Comparison of ENCODE assay signal across 27 cellular contexts in genomic region chr15:40943764-40944365, GRCh38. TPM values are rescaled to one million over a fixed set of nuclear protein-coding genes. Genes with fewer than 3 reads are reported as not detected.
DNase-seq lines count a peak whose midpoint lies in the region; ATAC-seq and TF ChIP-seq lines count a peak whose summit lies in the region.
"Had no signal": no experiment of that assay in that cellular context is flagged by ENCODE, and none has a peak within 500 bp of the region (broad histone marks: within the 10 kb centered on the region; RNA-seq: fewer than 3 reads in every experiment).

No MANE protein-coding gene starts in this region.

- H3K27ac ChIP-seq in BLaER1 = no peak overlapping the region
- no peak overlapping the region for H3K27ac ChIP-seq in CD4-positive, alpha-beta memory T cell (ENCODE audit: low read depth, low read length)
- H3K27ac ChIP-seq in naive thymus-derived CD4-positive, alpha-beta T cell (ENCODE audit: low read depth, low read length) = no peak overlapping the region
- no peak overlapping the region for H3K27ac ChIP-seq in SK-N-SH (ENCODE audit: low read depth in 2 of 2, low read length in 1 of 2)
- H3K27ac ChIP-seq: body of pancreas, tibial artery had no signal

- peak overlapping the region in 5 of 8 donors; percentile 10 to 87 (median 25) for H3K4me3 Mint-ChIP-seq in CD4-positive, alpha-beta memory T cell
- peak overlapping the region; percentile 73 for H3K4me3 Mint-ChIP-seq in activated CD8-positive, alpha-beta T cell treated with anti-CD3 and anti-CD28 coated beads, Interleukin-2, amount 10 ng/mL, durations not matched to agents 7 days and 5 days
- peak overlapping the region in 9 of 10 donors; percentile 13 to 95 (median 79) for H3K4me3 Mint-ChIP-seq in naive thymus-derived CD4-positive, alpha-beta T cell
- no peak overlapping the region for H3K4me3 Mint-ChIP-seq in HFFc6
- H3K4me3 Mint-ChIP-seq: activated B cell treated with CpG ODN at 0.5 μM for 24 hours had no signal

- H3K27me3 ChIP-seq in BLaER1 (no peaks in the 10 kb centered on the region), SK-N-SH (ENCODE audit: insufficient read depth) (no peaks in the 10 kb centered on the region)
- no peaks in the 10 kb centered on the region for H3K27me3 ChIP-seq in CD4-positive, alpha-beta memory T cell (ENCODE audit: insufficient read depth, low read length)
- H3K27me3 ChIP-seq in naive thymus-derived CD4-positive, alpha-beta T cell (ENCODE audit: control insufficient read depth in 2 of 2, insufficient read depth in 2 of 2, low read length in 2 of 2) = no peaks in the 10 kb centered on the region
- H3K27me3 ChIP-seq: body of pancreas, tibial artery had no signal

- H3K9me2 ChIP-seq in SK-N-SH = no peaks in the 10 kb centered on the region

- H3K4me3 ChIP-seq in BLaER1 (no peak overlapping the region), SK-N-SH (ENCODE audit: low read depth in 2 of 2, low read length in 1 of 2) (no peak overlapping the region)
- no peak overlapping the region for H3K4me3 ChIP-seq in CD4-positive, alpha-beta memory T cell (ENCODE audit: low read length in 2 of 2)
- H3K4me3 ChIP-seq in naive thymus-derived CD4-positive, alpha-beta T cell (ENCODE audit: low read length) = no peak overlapping the region
- H3K4me3 ChIP-seq: body of pancreas, left ventricle myocardium inferior, smooth muscle cell, tibial artery had no signal

- H3F3A ChIP-seq in SK-N-SH (replicated peaks; ENCODE audit: insufficient read depth) = peaks cover 16% of the 10 kb centered on the region

- H3K9me3 Mint-ChIP-seq in CD4-positive, alpha-beta memory T cell = no peaks in the 10 kb centered on the region
- no peaks in the 10 kb centered on the region for H3K9me3 Mint-ChIP-seq in activated CD8-positive, alpha-beta T cell treated with anti-CD3 and anti-CD28 coated beads, Interleukin-2, amount 10 ng/mL, durations not matched to agents 7 days and 5 days (ENCODE audit: insufficient read depth)
- H3K9me3 Mint-ChIP-seq in naive thymus-derived CD4-positive, alpha-beta T cell = peaks cover 0 to 2% (median 0%) of the 10 kb centered on the region in 11 donors
- no peaks in the 10 kb centered on the region for H3K9me3 Mint-ChIP-seq in HFFc6
- H3K9me3 Mint-ChIP-seq: activated B cell treated with CpG ODN at 0.5 μM for 24 hours; activated T-cell treated with anti-CD3 and anti-CD28 coated beads, Interleukin-2, amount 50 U/mL, for 24 hours; stimulated activated naive CD8-positive, alpha-beta T cell treated with anti-CD3 and anti-CD28 coated beads, Interleukin-15, Interleukin-2, amounts not matched to agents 100 ng/mL and 50 ng/mL, for 24 hours had no signal

- POLR2A ChIA-PET in CD4-positive, alpha-beta memory T cell (lab: Charles Lee; ENCODE audit: partially characterized antibody) = interaction anchor here (4.5 to 4.7 kb wide), 2 partner anchors 9 to 37 kb away, joined by 37 to 44 read pairs; partner anchors contain the start of gene CHAC1
- POLR2A ChIA-PET in activated CD8-positive, alpha-beta T cell treated with anti-CD3 and anti-CD28 coated beads, Interleukin-2, amount 10 ng/mL, durations not matched to agents 7 days and 5 days (lab: Charles Lee) = no interaction called here
- POLR2A ChIA-PET in naive thymus-derived CD4-positive, alpha-beta T cell (lab: Charles Lee) = interaction anchor here (3.0 to 4.5 kb wide), 2 partner anchors 9 to 20 kb away, joined by 23 to 34 read pairs; partner anchors contain the start of gene CHAC1
- POLR2A ChIA-PET in SK-N-SH (lab: Yijun Ruan, JAX) = interaction anchor here (1.1 kb wide), 1 partner anchor 9 kb away, joined by 3 read pairs; the partner anchor contains the start of gene CHAC1

- TF ChIP-seq CTCF in HFFc6 (IDR thresholded peaks at IDR 0.05) (no peak), SK-N-SH (IDR thresholded peaks at IDR 0.05) (no peak)

- H3K9me3 ChIP-seq in BLaER1 = no peaks in the 10 kb centered on the region
- no peaks in the 10 kb centered on the region for H3K9me3 ChIP-seq in CD4-positive, alpha-beta memory T cell (ENCODE audit: control insufficient read depth in 1 of 2, low read length in 2 of 2)
- no peaks in the 10 kb centered on the region for H3K9me3 ChIP-seq in naive thymus-derived CD4-positive, alpha-beta T cell (ENCODE audit: control insufficient read depth in 2 of 3, low read length in 3 of 3)
- H3K9me3 ChIP-seq in SK-N-SH = no peaks in the 10 kb centered on the region
- H3K9me3 ChIP-seq: body of pancreas, left ventricle myocardium inferior, tibial artery had no signal

- no peak overlapping the region for H3K9ac ChIP-seq in BLaER1
- no peak overlapping the region for H3K9ac ChIP-seq in SK-N-SH

- TF ChIP-seq EP300 in SK-N-SH (IDR thresholded peaks at IDR 0.05; ENCODE audit: borderline replicate concordance in 1 of 2, low read depth in 1 of 2, low read length in 1 of 2) = no peak

- H3K36me3 ChIP-seq in BLaER1 (no peaks in the 10 kb centered on the region), SK-N-SH (replicated peaks in 1 of 2; ENCODE audit: control insufficient read depth in 1 of 2, insufficient read depth in 2 of 2, low read length in 1 of 2) (no peaks in the 10 kb centered on the region)
- H3K36me3 ChIP-seq in CD4-positive, alpha-beta memory T cell (ENCODE audit: insufficient read depth, low read length) = no peaks in the 10 kb centered on the region
- H3K36me3 ChIP-seq in naive thymus-derived CD4-positive, alpha-beta T cell (ENCODE audit: control insufficient read depth in 2 of 3, insufficient read depth in 3 of 3, low read length in 3 of 3) = no peaks in the 10 kb centered on the region
- H3K36me3 ChIP-seq: left ventricle myocardium inferior, tibial artery had no signal

- H4K20me1 ChIP-seq in BLaER1 (no peaks in the 10 kb centered on the region), SK-N-SH (ENCODE audit: insufficient read depth) (no peaks in the 10 kb centered on the region)

- no peak for ATAC-seq in activated CD8-positive, alpha-beta T cell treated with anti-CD3 and anti-CD28 coated beads, Interleukin-2, amount 10 ng/mL, durations not matched to agents 7 days and 5 days
- no peak for ATAC-seq in naive thymus-derived CD4-positive, alpha-beta T cell
- ATAC-seq in HG02588 (IDR thresholded peaks at IDR 0.05; ENCODE audit: unreplicated experiment) = no peak
- ATAC-seq: body of pancreas, esophagus mucosa had no signal

- no peaks in the 10 kb centered on the region for H3K27me3 Mint-ChIP-seq in CD4-positive, alpha-beta memory T cell
- peaks cover 3% of the 10 kb centered on the region for H3K27me3 Mint-ChIP-seq in activated CD8-positive, alpha-beta T cell treated with anti-CD3 and anti-CD28 coated beads, Interleukin-2, amount 10 ng/mL, durations not matched to agents 7 days and 5 days (ENCODE audit: low read depth)
- no peaks in the 10 kb centered on the region for H3K27me3 Mint-ChIP-seq in naive thymus-derived CD4-positive, alpha-beta T cell
- H3K27me3 Mint-ChIP-seq in HFFc6 (ENCODE audit: insufficient read depth) = peaks cover 1% of the 10 kb centered on the region; the same call in 1 of the 2 replicates
- H3K27me3 Mint-ChIP-seq: activated T-cell treated with anti-CD3 and anti-CD28 coated beads, Interleukin-2, amount 50 U/mL, for 24 hours; stimulated activated naive CD8-positive, alpha-beta T cell treated with anti-CD3 and anti-CD28 coated beads, Interleukin-15, Interleukin-2, amounts not matched to agents 100 ng/mL and 50 ng/mL, for 24 hours had no signal

- H3K79me2 ChIP-seq in SK-N-SH (ENCODE audit: insufficient read depth) = no peaks in the 10 kb centered on the region

- intact Hi-C loops in CD4-positive, alpha-beta memory T cell (cut with micrococcal nuclease) = loop anchor here (5.0 kb wide), 1 partner anchor 173 kb away; the partner anchor contains the start of gene INO80
- intact Hi-C loops in naive thymus-derived CD4-positive, alpha-beta T cell (cut with micrococcal nuclease) = loop anchor here in 1 of 2 donors (2.0 kb wide), 1 partner anchor 79 kb away; no protein-coding TSS in a partner anchor

- TF ChIP-seq RAD21 in SK-N-SH (IDR thresholded peaks at IDR 0.05; ENCODE audit: low read length) = no peak

- peaks cover 13 to 40% (median 31%) of the 10 kb centered on the region in 4 donors for H3K4me1 Mint-ChIP-seq in CD4-positive, alpha-beta memory T cell
- peaks cover 43% of the 10 kb centered on the region for H3K4me1 Mint-ChIP-seq in activated CD8-positive, alpha-beta T cell treated with anti-CD3 and anti-CD28 coated beads, Interleukin-2, amount 10 ng/mL, durations not matched to agents 7 days and 5 days (ENCODE audit: low read depth)
- H3K4me1 Mint-ChIP-seq in naive thymus-derived CD4-positive, alpha-beta T cell = peaks cover 17 to 47% (median 43%) of the 10 kb centered on the region in 7 donors
- H3K4me1 Mint-ChIP-seq in HFFc6 (ENCODE audit: low read depth) = peaks cover 25% of the 10 kb centered on the region

- no peak overlapping the region for H2AFZ ChIP-seq in SK-N-SH (ENCODE audit: low read depth)

- DNase-seq in CD4-positive, alpha-beta memory T cell = no peak
- no peak for DNase-seq in activated CD8-positive, alpha-beta T cell treated with anti-CD3 and anti-CD28 coated beads, Interleukin-2, amount 10 ng/mL, durations not matched to agents 7 days and 5 days
- DNase-seq in naive thymus-derived CD4-positive, alpha-beta T cell = no peak
- DNase-seq in hepatic stellate cell (ENCODE audit: low spot score) = no peak
- DNase-seq in HFFc6 = no peak
- DNase-seq in SK-N-SH = no peak
- DNase-seq: activated B cell treated with CpG ODN at 0.5 μM for 24 hours; activated CD8-positive, alpha-beta memory T cell treated with anti-CD3 and anti-CD28 coated beads for 24 hours; activated T-cell treated with anti-CD3 and anti-CD28 coated beads, Interleukin-2, amount 50 U/mL, for 24 hours; body of pancreas; foreskin melanocyte; hippocampal formation; left ventricle myocardium inferior; NCI-H1105 treated with DMSO at 0.1 percent for 48 hours; NCI-H446 treated with DMSO at 0.1 percent for 48 hours; NK-92 treated with Interleukin-12 subunit alpha and Interleukin-12 subunit beta, amount 100 ng/mL, for 24 hours; occipital lobe; SIG-M5; stimulated activated CD4-positive, alpha-beta T cell treated with anti-CD3 and anti-CD28 coated beads, Interleukin-4, amount 100 ng/mL, for 1 hour; T-helper 9 cell; tibial artery had no signal

- H3K36me3 Mint-ChIP-seq in CD4-positive, alpha-beta memory T cell = no peaks in the 10 kb centered on the region
- H3K36me3 Mint-ChIP-seq in activated CD8-positive, alpha-beta T cell treated with anti-CD3 and anti-CD28 coated beads, Interleukin-2, amount 10 ng/mL, durations not matched to agents 7 days and 5 days (ENCODE audit: low read depth) = no peaks in the 10 kb centered on the region
- H3K36me3 Mint-ChIP-seq in naive thymus-derived CD4-positive, alpha-beta T cell = no peaks in the 10 kb centered on the region
- H3K36me3 Mint-ChIP-seq in HFFc6 (ENCODE audit: low read depth) = no peaks in the 10 kb centered on the region

- H3K4me2 ChIP-seq in BLaER1 = peak overlapping the region; percentile 98
- no peak overlapping the region for H3K4me2 ChIP-seq in SK-N-SH
- H3K4me2 ChIP-seq: smooth muscle cell had no signal

- CTCF ChIA-PET in CD4-positive, alpha-beta memory T cell (lab: Charles Lee; ENCODE audit: partially characterized antibody) = interaction anchor here (0.7 to 6.4 kb wide), 2 partner anchors 13 to 92 kb away, joined by 3 to 54 read pairs; partner anchors contain the start of gene DLL4
- CTCF ChIA-PET in activated CD8-positive, alpha-beta T cell treated with anti-CD3 and anti-CD28 coated beads, Interleukin-2, amount 10 ng/mL, durations not matched to agents 7 days and 5 days (lab: Charles Lee) = interaction anchor here (1.4 to 5.2 kb wide), 4 partner anchors 10 to 52 kb away, joined by 3 to 97 read pairs (median 36); partner anchors contain the start of genes CHAC1, DLL4 and VPS18
- CTCF ChIA-PET in naive thymus-derived CD4-positive, alpha-beta T cell (lab: Charles Lee) = no interaction called here
- CTCF ChIA-PET in SK-N-SH (lab: Yijun Ruan, JAX) = interaction anchor here (5.8 to 33.6 kb wide), 2 partner anchors 15 to 42 kb away, joined by 109 to 675 read pairs; partner anchors contain the start of genes DLL4 and VPS18

- H3K4me1 ChIP-seq in BLaER1 = peaks cover 54% of the 10 kb centered on the region
- peaks cover 27% of the 10 kb centered on the region for H3K4me1 ChIP-seq in CD4-positive, alpha-beta memory T cell (ENCODE audit: insufficient read depth, low read length)
- H3K4me1 ChIP-seq in naive thymus-derived CD4-positive, alpha-beta T cell (ENCODE audit: control insufficient read depth in 2 of 2, insufficient read depth in 2 of 2, low read length in 2 of 2) = peaks cover 12 to 27% of the 10 kb centered on the region in 2 donors
- H3K4me1 ChIP-seq in SK-N-SH (ENCODE audit: control insufficient read depth in 1 of 2, insufficient read depth in 2 of 2, low read depth in 1 of 2, low read length in 1 of 2) = peaks cover 7 to 24% of the 10 kb centered on the region in 2 experiments; a peak in 2 of 4 replicates

- 97% methylated on average over 3 of the region's 9 CpGs for WGBS in SK-N-SH (ENCODE audit: low lambda C conversion rate)

- H3K27ac Mint-ChIP-seq in CD4-positive, alpha-beta memory T cell = no peak overlapping the region
- no peak overlapping the region for H3K27ac Mint-ChIP-seq in activated CD8-positive, alpha-beta T cell treated with anti-CD3 and anti-CD28 coated beads, Interleukin-2, amount 10 ng/mL, durations not matched to agents 7 days and 5 days
- peak overlapping the region in 5 of 9 donors; percentile 57 to 89 (median 78) for H3K27ac Mint-ChIP-seq in naive thymus-derived CD4-positive, alpha-beta T cell
- no peak overlapping the region for H3K27ac Mint-ChIP-seq in HFFc6
- H3K27ac Mint-ChIP-seq: activated B cell treated with CpG ODN at 0.5 μM for 24 hours; activated T-cell treated with anti-CD3 and anti-CD28 coated beads, Interleukin-2, amount 50 U/mL, for 24 hours; stimulated activated naive CD8-positive, alpha-beta T cell treated with anti-CD3 and anti-CD28 coated beads, Interleukin-15, Interleukin-2, amounts not matched to agents 100 ng/mL and 50 ng/mL, for 24 hours had no signal

RNA-seq across cellular contexts. Expression of gene CHAC1, which starts 9.4 kb away (rescaled TPM):
- total RNA-seq in CD4-positive, alpha-beta memory T cell = 1 to 10 TPM; 1.2 TPM
- polyA plus RNA-seq in CD4-positive, alpha-beta memory T cell = under 1 TPM; 0.24 to 0.43 TPM
- total RNA-seq in activated CD8-positive, alpha-beta T cell treated with anti-CD3 and anti-CD28 coated beads, Interleukin-2, amount 10 ng/mL, durations not matched to agents 7 days and 5 days = 1 to 10 TPM; 8.3 to 8.9 TPM
- 1 to 10 TPM in 3 of 5 experiments, under 1 TPM in 2; 0.24 to 5.7 (median 1.1) TPM for total RNA-seq in naive thymus-derived CD4-positive, alpha-beta T cell
- polyA plus RNA-seq in naive thymus-derived CD4-positive, alpha-beta T cell = under 1 TPM in 1 of 2 donors, not detected in 1; 0.39 TPM
- total RNA-seq in HFFc6 (2021; fragmentation: NEBNext Ultra II Directional; extraction: Animal tissue kit (Norgen Biotek cat#: 25700)) = 10 to 100 TPM; 20.8 to 26.0 (median 24.2) TPM
- polyA plus RNA-seq in SK-N-SH (2012; rRNA removed) = 9.3 and 12.3 TPM in 2 replicates
- polyA plus RNA-seq in SK-N-SH (2012; cell fraction: cytosol; rRNA removed) = 4.5 and 6.0 TPM in 2 replicates
- polyA plus RNA-seq in SK-N-SH (2012; cell fraction: nucleus; rRNA removed) = 8.1 and 10.9 TPM in 2 replicates

RNA-seq across cellular contexts. Expression of gene DLL4, which starts 14.7 kb away (rescaled TPM):
- not detected for total RNA-seq in CD4-positive, alpha-beta memory T cell
- not detected for polyA plus RNA-seq in CD4-positive, alpha-beta memory T cell
- total RNA-seq in activated CD8-positive, alpha-beta T cell treated with anti-CD3 and anti-CD28 coated beads, Interleukin-2, amount 10 ng/mL, durations not matched to agents 7 days and 5 days = not detected
- not detected for total RNA-seq in naive thymus-derived CD4-positive, alpha-beta T cell
- not detected for polyA plus RNA-seq in naive thymus-derived CD4-positive, alpha-beta T cell
- under 1 TPM in 2 of 6 experiments, not detected in 4; 0.05 to 0.11 TPM for total RNA-seq in HFFc6 (2021; fragmentation: NEBNext Ultra II Directional; extraction: Animal tissue kit (Norgen Biotek cat#: 25700))
- 0.03 TPM in 2 replicates for polyA plus RNA-seq in SK-N-SH (2012; rRNA removed)
- 0.01 and 0.03 TPM in 2 replicates for polyA plus RNA-seq in SK-N-SH (2012; cell fraction: cytosol; rRNA removed)
- polyA plus RNA-seq in SK-N-SH (2012; cell fraction: nucleus; rRNA removed) = 0.13 and 0.14 TPM in 2 replicates
- total RNA-seq: activated B cell treated with CpG ODN at 0.5 μM for 24 hours, mononuclear cell, smooth muscle cell had no signal
- polyA plus RNA-seq: smooth muscle cell had no signal

RNA-seq across cellular contexts. Expression of gene VPS18, which starts 49.6 kb away (rescaled TPM):
- total RNA-seq in CD4-positive, alpha-beta memory T cell = 10 to 100 TPM; 18.4 to 20.3 TPM
- polyA plus RNA-seq in CD4-positive, alpha-beta memory T cell = 10 to 100 TPM; 14.6 to 21.6 TPM
- total RNA-seq in activated CD8-positive, alpha-beta T cell treated with anti-CD3 and anti-CD28 coated beads, Interleukin-2, amount 10 ng/mL, durations not matched to agents 7 days and 5 days = 10 to 100 TPM; 17.8 to 18.4 TPM
- total RNA-seq in naive thymus-derived CD4-positive, alpha-beta T cell = 10 to 100 TPM; 19.9 to 22.3 (median 20.5) TPM
- 10 to 100 TPM; 15.9 to 25.8 TPM for polyA plus RNA-seq in naive thymus-derived CD4-positive, alpha-beta T cell
- total RNA-seq in HFFc6 (2021; fragmentation: NEBNext Ultra II Directional; extraction: Animal tissue kit (Norgen Biotek cat#: 25700)) = 10 to 100 TPM; 27.7 to 33.1 (median 31.2) TPM
- polyA plus RNA-seq in SK-N-SH (2012; rRNA removed) = 13.5 and 14.1 TPM in 2 replicates
- 4.9 and 8.1 TPM in 2 replicates for polyA plus RNA-seq in SK-N-SH (2012; cell fraction: cytosol; rRNA removed)
- polyA plus RNA-seq in SK-N-SH (2012; cell fraction: nucleus; rRNA removed) = 20.3 TPM in 2 replicates

Comparison
In these comparisons a context has a peak if more than half of its experiments do, and no peak if none do; other contexts are left out.
1. H3K27ac Mint-ChIP-seq: peak in naive thymus-derived CD4-positive, alpha-beta T cell (5 of 9); none in CD4-positive, alpha-beta memory T cell (0 of 7), activated CD8-positive, alpha-beta T cell treated with anti-CD3 and anti-CD28 coated beads, Interleukin-2, amount 10 ng/mL, durations not matched to agents 7 days and 5 days (single experiment) and HFFc6 (single experiment).